Comparison of ENCODE assay signal across 36 cellular contexts in genomic region chr10:55348534-55348933, GRCh38.
"Had no signal": no experiment of that assay in that cellular context is flagged by ENCODE, and none has a peak within 500 bp of the region (broad histone marks: within the 10 kb centered on the region; RNA-seq: fewer than 3 reads in every experiment).

No MANE protein-coding gene starts in this region.

- H3K9me3 ChIP-seq: MG63 had no signal

- H3K4me3 ChIP-seq: MG63 had no signal

- DNase-seq: Kasumi-1, MG63, MM.1S, MV-4-11, NCI-H1048, NCI-H1092, NCI-H1092 treated with DMSO at 0.1 percent for 48 hours, NCI-H1105, NCI-H1105 treated with DMSO at 0.1 percent for 48 hours, NCI-H1417, NCI-H1417 treated with DMSO at 0.1 percent for 48 hours, NCI-H1436, NCI-H1436 treated with DMSO at 0.1 percent for 48 hours, NCI-H146, NCI-H1694, NCI-H1694 treated with DMSO at 0.1 percent for 48 hours, NCI-H187, NCI-H187 treated with DMSO at 0.1 percent for 48 hours, NCI-H1930, NCI-H2029, NCI-H2029 treated with DMSO at 0.1 percent for 48 hours, NCI-H2081, NCI-H2081 treated with DMSO at 0.1 percent for 48 hours, NCI-H2107, NCI-H2171, NCI-H2171 treated with DMSO at 0.1 percent for 48 hours, NCI-H2227 treated with DMSO at 0.1 percent for 48 hours, NCI-H226, NCI-H345, NCI-H446, NCI-H446 treated with DMSO at 0.1 percent for 48 hours, NCI-H510A, NCI-H510A treated with DMSO at 0.1 percent for 48 hours, NCI-H524, NCI-H524 treated with DMSO at 0.1 percent for 48 hours, NCI-H526 had no signal

- H3K27me3 ChIP-seq: MG63 had no signal

- H3K36me3 ChIP-seq: MG63 had no signal
